Comparison of ENCODE assay signal across 19 cellular contexts in genomic region chr5:88854769-88855168, GRCh38. TPM values are rescaled to one million over a fixed set of nuclear protein-coding genes. Genes with fewer than 3 reads are reported as not detected.
DNase-seq lines count a peak whose midpoint lies in the region; ATAC-seq and TF ChIP-seq lines count a peak whose summit lies in the region.
"Had no signal": no experiment of that assay in that cellular context is flagged by ENCODE, and none has a peak within 500 bp of the region (broad histone marks: within the 10 kb centered on the region; RNA-seq: fewer than 3 reads in every experiment).

No MANE protein-coding gene starts in this region.

- peak overlapping the region; percentile 1 to 64 (median 24) for H3K27ac ChIP-seq in gastrocnemius medialis
- H3K27ac ChIP-seq: C4-2B had no signal

- DNase-seq in gastrocnemius medialis = no peak
- no peak for DNase-seq in cerebellum (ENCODE audit: low spot score)
- no peak for DNase-seq in NCI-H1694 treated with DMSO at 0.1 percent for 48 hours (lab: John Stamatoyannopoulos, UW)
- DNase-seq in activated gamma-delta T cell treated with Interleukin-2 at 50 U/mL for 16 hours = no peak
- DNase-seq: COR-L47, IMR-90, Karpas-422, MG63, NCI-H1105, NCI-H187, NCI-H2171, NCI-H446, NCI-H69, RPMI8226, T-helper 17 cell had no signal

- no peak for TF ChIP-seq POLR2A in gastrocnemius medialis (IDR thresholded peaks at IDR 0.05)

- in situ Hi-C loops in gastrocnemius medialis (cut with MboI; ENCODE audit: low sequenced_read_pairs in 4 of 4) = no loop called here

- H3K9me3 ChIP-seq in gastrocnemius medialis = no peaks in the 10 kb centered on the region

- TF ChIP-seq CTCF in gastrocnemius medialis (IDR thresholded peaks at IDR 0.05 in 4 of 5, conservative IDR thresholded peaks at IDR 0.05 in 1 of 5) = no peak

- H3K27me3 ChIP-seq in gastrocnemius medialis = no peaks in the 10 kb centered on the region
- H3K27me3 ChIP-seq: MG63 had no signal

- ATAC-seq in GM18868 (IDR thresholded peaks at IDR 0.05; ENCODE audit: unreplicated experiment) (peak; percentile 80), HG02885 (IDR thresholded peaks at IDR 0.05; ENCODE audit: poor library complexity, unreplicated experiment) (peak; percentile 61), HG03521 (IDR thresholded peaks at IDR 0.05; ENCODE audit: unreplicated experiment) (peak; percentile 58), gastrocnemius medialis (no peak)
- ATAC-seq: T-helper 17 cell had no signal

- H3K36me3 ChIP-seq in gastrocnemius medialis = peaks cover 0 to 15% of the 10 kb centered on the region in 2 donors

- peaks cover 0 to 15% of the 10 kb centered on the region in 2 donors for H3K4me1 ChIP-seq in gastrocnemius medialis

- no peak overlapping the region for H3K4me3 ChIP-seq in gastrocnemius medialis
- H3K4me3 ChIP-seq: MG63 had no signal

- intact Hi-C loops in gastrocnemius medialis (cut with DNase I; ENCODE audit: low total_unique reads) = no loop called here

RNA-seq across cellular contexts. Expression of gene MEF2C, which starts 28.2 kb away (rescaled TPM):
- 100 to 1,000 TPM in 3 of 4 donors, 10 to 100 TPM in 1; 63.8 to 192 (median 128) TPM for total RNA-seq in gastrocnemius medialis
- 114 TPM for total RNA-seq in cerebellum

Comparison
In these comparisons a context has a peak if more than half of its experiments do, and no peak if none do; other contexts are left out.
1. ATAC-seq: peak in GM18868 (single experiment), HG02885 (single experiment) and HG03521 (single experiment); none in gastrocnemius medialis (0 of 2).